Comparison of ENCODE assay signal across 15 cellular contexts in the genomic region with DNA sequence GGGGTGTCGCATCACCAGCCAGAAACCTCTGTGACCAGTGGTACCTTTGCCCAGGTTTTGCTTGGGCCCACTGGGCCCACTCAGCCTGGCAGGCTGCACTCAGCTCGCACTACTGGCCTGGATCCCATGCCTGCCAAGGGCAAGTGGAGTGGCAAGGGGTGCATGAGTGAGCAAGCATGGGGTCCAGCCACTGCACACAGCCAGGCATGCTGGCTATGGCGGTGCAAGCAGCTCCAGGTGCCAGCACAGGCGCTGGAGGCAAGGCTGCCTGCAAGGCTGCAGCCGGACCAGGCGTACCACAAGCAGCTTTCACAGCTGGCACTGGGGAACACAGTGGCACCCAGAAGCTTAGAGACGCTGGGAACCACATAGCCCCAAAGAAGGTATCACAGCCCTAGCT.
"Had no signal": no experiment of that assay in that cellular context is flagged by ENCODE, and none has a peak within 500 bp of the region (broad histone marks: within the 10 kb centered on the region; RNA-seq: fewer than 3 reads in every experiment).

No MANE protein-coding gene starts in this region.

- H3K27ac ChIP-seq: testis had no signal

- H3K4me1 ChIP-seq: testis had no signal

- H3K27me3 ChIP-seq: testis had no signal

- H3K27me3 Mint-ChIP-seq: activated CD4-positive, alpha-beta T cell treated with anti-CD3 and anti-CD28 coated beads, Interleukin-2, amount 10 ng/mL, durations not matched to agents 7 days and 5 days; activated naive CD8-positive, alpha-beta T cell treated with anti-CD3 and anti-CD28 coated beads, Interleukin-2, amount 10 ng/mL, durations not matched to agents 7 days and 5 days; activated T-cell treated with anti-CD3 and anti-CD28 coated beads, Interleukin-2, amount 50 U/mL, for 24 hours; naive B cell; T-helper 17 cell had no signal

- H3K27ac Mint-ChIP-seq: activated CD4-positive, alpha-beta T cell treated with anti-CD3 and anti-CD28 coated beads, Interleukin-2, amount 10 ng/mL, durations not matched to agents 7 days and 5 days; activated naive CD8-positive, alpha-beta T cell treated with anti-CD3 and anti-CD28 coated beads, Interleukin-2, amount 10 ng/mL, durations not matched to agents 7 days and 5 days; activated T-cell treated with anti-CD3 and anti-CD28 coated beads, Interleukin-2, amount 50 U/mL, for 24 hours; T-helper 17 cell had no signal

- H3K4me1 Mint-ChIP-seq: naive B cell had no signal

- ATAC-seq: left colon, SK-N-SH treated with all-trans-retinoic acid at 6 μM for 48 hours, T-helper 17 cell had no signal

- H3K4me3 Mint-ChIP-seq: activated CD4-positive, alpha-beta T cell treated with anti-CD3 and anti-CD28 coated beads, Interleukin-2, amount 10 ng/mL, durations not matched to agents 7 days and 5 days; activated naive CD8-positive, alpha-beta T cell treated with anti-CD3 and anti-CD28 coated beads, Interleukin-2, amount 10 ng/mL, durations not matched to agents 7 days and 5 days; activated T-cell treated with anti-CD3 and anti-CD28 coated beads, Interleukin-2, amount 50 U/mL, for 24 hours; T-helper 17 cell had no signal

- DNase-seq: activated CD4-positive, alpha-beta T cell treated with anti-CD3 and anti-CD28 coated beads, Interleukin-2, amount 10 ng/mL, durations not matched to agents 7 days and 5 days; activated CD4-positive, CD25-positive, alpha-beta regulatory T cell; activated gamma-delta T cell; activated naive CD8-positive, alpha-beta T cell treated with anti-CD3 and anti-CD28 coated beads, Interleukin-2, amount 10 ng/mL, durations not matched to agents 7 days and 5 days; activated T-cell treated with anti-CD3 and anti-CD28 coated beads, Interleukin-2, amount 50 U/mL, for 24 hours; cortex of kidney; effector memory CD4-positive, alpha-beta T cell; left colon; naive B cell; stimulated activated CD4-positive, alpha-beta T cell treated with anti-CD3 and anti-CD28 coated beads, Interleukin-1b, Interleukin-23, amount 100 ng/mL, for 48 hours; stimulated activated naive CD4-positive, alpha-beta T cell treated with Interleukin-2 at 50 U/mL for 16 hours; T-helper 17 cell; testis had no signal

- H3K4me3 ChIP-seq: lung, testis had no signal

- H3K9me3 ChIP-seq: testis had no signal
